In genomic region chr15:57849332-57849731, GRCh38 we compare ENCODE assay signal across 24 cellular contexts.
DNase-seq lines count a peak whose midpoint lies in the region; ATAC-seq, FAIRE-seq and TF ChIP-seq lines count a peak whose summit lies in the region.
"Had no signal": no experiment of that assay in that cellular context is flagged by ENCODE, and none has a peak within 500 bp of the region (broad histone marks: within the 10 kb centered on the region; RNA-seq: fewer than 3 reads in every experiment).

No MANE protein-coding gene starts in this region.

- H3K36me3 ChIP-seq in SJCRH30, result no peaks in the 10 kb centered on the region
- H3K36me3 ChIP-seq: BLaER1 had no signal

- WGBS in A549 (ENCODE audit: missing lambda C conversion rate), result 20% methylated on average over 4 of the region's 4 CpGs

- H3K4me3 Mint-ChIP-seq in progenitor cell of endocrine pancreas (ENCODE audit: low read depth), result no peak overlapping the region
- H3K4me3 Mint-ChIP-seq: CD4-positive, alpha-beta T cell had no signal

- no peaks in the 10 kb centered on the region for H3K36me3 Mint-ChIP-seq in progenitor cell of endocrine pancreas (ENCODE audit: insufficient read depth)

- H3K27ac Mint-ChIP-seq in progenitor cell of endocrine pancreas, result no peak overlapping the region
- H3K27ac Mint-ChIP-seq: CD4-positive, alpha-beta T cell had no signal

- TF ChIP-seq RAD21 in A549 (conservative IDR thresholded peaks at IDR 0.05 in 1 of 2, IDR thresholded peaks at IDR 0.05 in 1 of 2), result no peak

- POLR2A ChIA-PET in A549 (lab: Yijun Ruan, JAX), result no interaction called here

- no peaks in the 10 kb centered on the region for H3K4me1 Mint-ChIP-seq in progenitor cell of endocrine pancreas (ENCODE audit: low read depth)

- H3K27ac ChIP-seq in A549 (no peak overlapping the region), SJCRH30 (peak overlapping the region; percentile 11; the same call in 1 of the 2 replicates)
- H3K27ac ChIP-seq: BLaER1, RWPE1 had no signal

- H3K4me3 ChIP-seq in A549 (no peak overlapping the region), SJCRH30 (no peak overlapping the region)
- H3K4me3 ChIP-seq: BLaER1 had no signal

- CTCF ChIA-PET in A549 (lab: Yijun Ruan, JAX), result interaction anchor here (0.6 to 5.3 kb wide), 2 partner anchors 12 to 1842 kb away, joined by 3 to 47 read pairs; no protein-coding TSS in a partner anchor

- no peak for TF ChIP-seq CTCF in A549 (IDR thresholded peaks at IDR 0.05)
- TF ChIP-seq CTCF in progenitor cell of endocrine pancreas (IDR thresholded peaks at IDR 0.05; ENCODE audit: unreplicated experiment), result no peak

- no peaks in the 10 kb centered on the region for H3K27me3 ChIP-seq in SJCRH30
- H3K27me3 ChIP-seq: BLaER1 had no signal

- H3K9me3 ChIP-seq in A549, result no peaks in the 10 kb centered on the region; the same call in 2 of the 3 replicates
- H3K9me3 ChIP-seq in SJCRH30 (replicated peaks), result peaks cover 3% of the 10 kb centered on the region; the same call in 1 of the 2 replicates
- H3K9me3 ChIP-seq: BLaER1, Caco-2, SK-N-SH had no signal

- peak; percentile 51 for FAIRE-seq in A549 (lab: Jason Lieb, UNC)
- FAIRE-seq: G401.6, GM19239, H54 had no signal

- ATAC-seq in A549 (no peak), GM21367 (IDR thresholded peaks at IDR 0.05; ENCODE audit: unreplicated experiment) (no peak)

- DNase-seq in A549 (ENCODE audit: low read depth in 1 of 2, low spot score in 1 of 2), result no peak
- DNase-seq in EH (ENCODE audit: low read depth), result peak; percentile 15
- peak in 1 of 2 experiments; percentile 34 for DNase-seq in SJCRH30
- DNase-seq in pons (ENCODE audit: low spot score), result peak; percentile 24
- no peak for DNase-seq in progenitor cell of endocrine pancreas (ENCODE audit: low spot score, unreplicated experiment)
- DNase-seq in DMS153 (lab: John Stamatoyannopoulos, UW), result no peak
- DNase-seq: ACHN; Caco-2; CD4-positive, alpha-beta T cell; DMS 273 treated with DMSO at 0.1 percent for 48 hours; DND-41; NCI-H1092 treated with DMSO at 0.1 percent for 48 hours; NCI-H1436 treated with DMSO at 0.1 percent for 48 hours; NCI-H1930; NCI-H2227 treated with DMSO at 0.1 percent for 48 hours; NCI-H510A; SHP77 treated with DMSO at 0.1 percent for 48 hours; SK-N-SH had no signal

- H3K27me3 Mint-ChIP-seq in progenitor cell of endocrine pancreas, result peaks cover 15% of the 10 kb centered on the region

- no peak for TF ChIP-seq EP300 in A549 (IDR thresholded peaks at IDR 0.05)

- no peaks in the 10 kb centered on the region for H3K9me3 Mint-ChIP-seq in progenitor cell of endocrine pancreas (ENCODE audit: low read depth)
- H3K9me3 Mint-ChIP-seq: CD4-positive, alpha-beta T cell had no signal

- H3K4me1 ChIP-seq in A549 (no peaks in the 10 kb centered on the region), SJCRH30 (peaks cover 10% of the 10 kb centered on the region)
- H3K4me1 ChIP-seq: BLaER1, Caco-2 had no signal

- TF ChIP-seq POLR2A in A549 (IDR thresholded peaks at IDR 0.05; ENCODE audit: low read length), result no peak

- H3K4me2 ChIP-seq in A549, result no peak overlapping the region
- H3K4me2 ChIP-seq: BLaER1, SK-N-SH had no signal

TF ChIP-seq in A549, 52 proteins besides CTCF, POLR2A, EP300 and RAD21:
- no peak for TF ChIP-seq ZFP36 (IDR thresholded peaks at IDR 0.05; ENCODE audit: borderline replicate concordance, partially characterized antibody)
- no peak for TF ChIP-seq HMGXB4 (CRISPR knock-in tag; IDR thresholded peaks at IDR 0.05; ENCODE audit: borderline replicate concordance)
- no peak for TF ChIP-seq BHLHE40 (IDR thresholded peaks at IDR 0.05; ENCODE audit: low read depth, low read length)

Comparison
In these comparisons a context has a peak if more than half of its experiments do, and no peak if none do; other contexts are left out.
1. DNase-seq: peak in EH (single experiment) and pons (single experiment); none in A549 (0 of 2), progenitor cell of endocrine pancreas (single experiment) and DMS153 (single experiment).